Comparison of ENCODE assay signal across 11 cellular contexts in genomic region chr3:8972614-8973013, GRCh38. TPM values are rescaled to one million over a fixed set of nuclear protein-coding genes. Genes with fewer than 3 reads are reported as not detected.
DNase-seq lines count a peak whose midpoint lies in the region; ATAC-seq, FAIRE-seq and TF ChIP-seq lines count a peak whose summit lies in the region.
"Had no signal": no experiment of that assay in that cellular context is flagged by ENCODE, and none has a peak within 500 bp of the region (broad histone marks: within the 10 kb centered on the region; RNA-seq: fewer than 3 reads in every experiment).

No MANE protein-coding gene starts in this region.

- H3K9me3 ChIP-seq in HepG2 (ENCODE audit: low read length) (no peaks in the 10 kb centered on the region), right lobe of liver (no peaks in the 10 kb centered on the region), thoracic aorta (no peaks in the 10 kb centered on the region), gastrocnemius medialis (no peaks in the 10 kb centered on the region)
- H3K9me3 ChIP-seq: right atrium auricular region had no signal

- DNase-seq in HepG2 (ENCODE audit: low spot score), result peak; percentile 20
- no peak for DNase-seq in right lobe of liver
- DNase-seq in NB4 (ENCODE audit: low read depth), result peak; percentile 45
- peak; percentile 56 for DNase-seq in choroid plexus epithelial cell (ENCODE audit: low read depth)
- no peak for DNase-seq in thoracic aorta (ENCODE audit: low spot score)
- no peak for DNase-seq in gastrocnemius medialis
- DNase-seq in effector CD4-positive, alpha-beta T cell, result no peak
- DNase-seq in activated CD8-positive, alpha-beta memory T cell treated with anti-CD3 and anti-CD28 coated beads, Interleukin-2, amount 50 U/mL, for 48 hours, result no peak
- DNase-seq: CD8-positive, alpha-beta memory T cell had no signal

- no TSS peak for BruUV-seq in HepG2 (replicated peaks; lab: Mats Ljungman, UMichigan)

- H3K36me3 ChIP-seq in HepG2 (replicated peaks in 1 of 2; ENCODE audit: control insufficient read depth in 1 of 2, insufficient read depth in 2 of 2, low read length in 2 of 2) (no peaks in the 10 kb centered on the region), right lobe of liver (no peaks in the 10 kb centered on the region), thoracic aorta (no peaks in the 10 kb centered on the region), gastrocnemius medialis (no peaks in the 10 kb centered on the region)
- H3K36me3 ChIP-seq: right atrium auricular region had no signal

- TF ChIP-seq POLR2A in HepG2 (IDR thresholded peaks at IDR 0.05; ENCODE audit: insufficient read depth in 1 of 2, low read depth in 2 of 2, low read length in 2 of 2) (no peak), right lobe of liver (IDR thresholded peaks at IDR 0.05) (no peak), NB4 (IDR thresholded peaks at IDR 0.05; ENCODE audit: extremely low read depth, insufficient read length) (no peak), gastrocnemius medialis (IDR thresholded peaks at IDR 0.05) (no peak)

- no peak overlapping the region for H3K9ac ChIP-seq in HepG2 (ENCODE audit: insufficient read depth, low read depth, low read length)

- CTCF ChIA-PET in HepG2 (lab: Yijun Ruan, JAX; ENCODE audit: low intra/inter-chr PET ratio, low total read pairs), result no interaction called here

- no peak for TF ChIP-seq RAD21 in HepG2 (CRISPR knock-in tag; IDR thresholded peaks at IDR 0.05)

- peaks cover 23% of the 10 kb centered on the region for H3K4me1 ChIP-seq in HepG2 (ENCODE audit: insufficient read depth, low read length)
- H3K4me1 ChIP-seq in right lobe of liver, result no peaks in the 10 kb centered on the region
- no peaks in the 10 kb centered on the region for H3K4me1 ChIP-seq in thoracic aorta (ENCODE audit: control insufficient read depth in 1 of 2, low read depth in 2 of 2)
- no peaks in the 10 kb centered on the region for H3K4me1 ChIP-seq in gastrocnemius medialis
- H3K4me1 ChIP-seq: right atrium auricular region had no signal

- TF ChIP-seq EP300 in HepG2 (IDR thresholded peaks at IDR 0.05; ENCODE audit: low read depth in 2 of 2, low read length in 2 of 2) (no peak), HepG2 (CRISPR knock-in tag; IDR thresholded peaks at IDR 0.05; ENCODE audit: borderline replicate concordance) (no peak)

- FAIRE-seq in HepG2 (lab: Jason Lieb, UNC), result no peak

- intact Hi-C loops in HepG2 (cut with micrococcal nuclease; ENCODE audit: unreplicated experiment) (no loop called here), right lobe of liver (cut with DNase I) (loop anchor here (5.0 kb wide), 1 partner anchor 330 kb away; no protein-coding TSS in a partner anchor), gastrocnemius medialis (cut with DNase I; ENCODE audit: low total_unique reads) (no loop called here)

- 73% methylated on average over 2 of the region's 2 CpGs for WGBS in HepG2 (ENCODE audit: low lambda C conversion rate)
- 94% methylated on average over 2 of the region's 2 CpGs for WGBS in right lobe of liver (ENCODE audit: insufficient coverage, low coverage, low lambda C conversion rate, missing lambda C conversion rate)

- no peak overlapping the region for H2AFZ ChIP-seq in HepG2 (ENCODE audit: low read length)

- POLR2A ChIA-PET in HepG2 (lab: Yijun Ruan, JAX), result no interaction called here

- TF ChIP-seq CTCF in HepG2 (CRISPR knock-in tag; IDR thresholded peaks at IDR 0.05), result no peak
- no peak for TF ChIP-seq CTCF in right lobe of liver (IDR thresholded peaks at IDR 0.05)
- TF ChIP-seq CTCF in NB4 (IDR thresholded peaks at IDR 0.05; ENCODE audit: low read depth, low read length), result no peak
- no peak for TF ChIP-seq CTCF in choroid plexus epithelial cell (conservative IDR thresholded peaks at IDR 0.05; ENCODE audit: low read depth, low read length)
- TF ChIP-seq CTCF in thoracic aorta (IDR thresholded peaks at IDR 0.05), result no peak
- TF ChIP-seq CTCF in gastrocnemius medialis (IDR thresholded peaks at IDR 0.05 in 4 of 5, conservative IDR thresholded peaks at IDR 0.05 in 1 of 5), result no peak

- H3K4me3 ChIP-seq in HepG2 (replicated peaks in 1 of 3; ENCODE audit: insufficient read depth in 1 of 3, low read depth in 2 of 3, low read length in 3 of 3) (no peak overlapping the region), right lobe of liver (no peak overlapping the region), NB4 (ENCODE audit: low read depth, low read length) (no peak overlapping the region), choroid plexus epithelial cell (ENCODE audit: low read depth, low read length) (no peak overlapping the region), thoracic aorta (no peak overlapping the region), gastrocnemius medialis (no peak overlapping the region)
- H3K4me3 ChIP-seq: right atrium auricular region had no signal

- H4K20me1 ChIP-seq in HepG2 (ENCODE audit: insufficient read depth, low read length), result no peaks in the 10 kb centered on the region

- ATAC-seq in HepG2 (peak; percentile 22; the same call in 1 of the 3 replicates), right lobe of liver (no peak), thoracic aorta (ENCODE audit: insufficient number of reproducible peaks, low FRiP score, low read depth) (peak; percentile 31), gastrocnemius medialis (no peak)
- ATAC-seq: left lobe of liver had no signal

- H3K27ac ChIP-seq in HepG2 (ENCODE audit: extremely low read length, insufficient read depth, low read length) (no peak overlapping the region), right lobe of liver (no peak overlapping the region), thoracic aorta (no peak overlapping the region), gastrocnemius medialis (no peak overlapping the region)
- H3K27ac ChIP-seq: right atrium auricular region had no signal

- H3K4me2 ChIP-seq in HepG2 (ENCODE audit: low read depth, low read length), result no peak overlapping the region

- H3K79me2 ChIP-seq in HepG2 (ENCODE audit: insufficient read depth, low read length), result no peaks in the 10 kb centered on the region

- no peaks in the 10 kb centered on the region; a peak in 2 of 5 replicates for H3K27me3 ChIP-seq in HepG2 (ENCODE audit: control insufficient read depth in 1 of 2, insufficient read depth in 2 of 2, low read length in 2 of 2)
- no peaks in the 10 kb centered on the region for H3K27me3 ChIP-seq in right lobe of liver
- H3K27me3 ChIP-seq in thoracic aorta (replicated peaks; ENCODE audit: insufficient read depth), result no peaks in the 10 kb centered on the region
- no peaks in the 10 kb centered on the region for H3K27me3 ChIP-seq in gastrocnemius medialis
- H3K27me3 ChIP-seq: right atrium auricular region had no signal

- in situ Hi-C loops in HepG2 (cut with HindIII; ENCODE audit: extremely low pct_ligation_motif_present, low pct_unique_long_range_greater_than_20kb), result loop anchor here (5.0 kb wide), 2 partner anchors 95 to 330 kb away; no protein-coding TSS in a partner anchor
- in situ Hi-C loops in gastrocnemius medialis (cut with MboI; ENCODE audit: low sequenced_read_pairs in 4 of 4), result loop anchor here in 3 of 4 donors (5.0 to 10.0 kb wide), 3 partner anchors 95 to 330 kb away; no protein-coding TSS in a partner anchor

TF ChIP-seq in HepG2, 621 proteins besides CTCF, POLR2A, EP300 and RAD21:
- TF ChIP-seq FOSL2 (CRISPR knock-in tag; IDR thresholded peaks at IDR 0.05), result 0 out of 2 replicates have a peak, but pooled peaks have one; percentile 35
- TF ChIP-seq NFYC (CRISPR knock-in tag; IDR thresholded peaks at IDR 0.05), result peak; percentile 65
- TF ChIP-seq ZNF430 (CRISPR knock-in tag; IDR thresholded peaks at IDR 0.05), result no peak
- peak; percentile 67 for TF ChIP-seq NFYB (CRISPR knock-in tag; IDR thresholded peaks at IDR 0.05)

RNA-seq across cellular contexts. Expression of gene RAD18, which starts 9.3 kb away (rescaled TPM):
- total RNA-seq in HepG2 (2016; rRNA removed; fragmentation: Illumina TruSeq; extraction: Trizol) (20.7 and 26.5 TPM in 2 replicates), right lobe of liver (1 to 10 TPM; 1.9 to 5.1 (median 4.3) TPM), thoracic aorta (1 to 10 TPM; 3.0 to 7.2 TPM), gastrocnemius medialis (1 to 10 TPM; 1.8 to 5.8 (median 2.3) TPM)
- 18.0 and 20.8 TPM in 2 replicates for total RNA-seq in HepG2 (2016; cell fraction: cytosol; rRNA removed; fragmentation: Illumina TruSeq; extraction: Trizol; ENCODE audit: low read depth)
- total RNA-seq in HepG2 (2016; cell fraction: insoluble cytoplasmic fraction; rRNA removed; fragmentation: Illumina TruSeq; extraction: Trizol), result 18.8 and 31.8 TPM in 2 replicates
- total RNA-seq in HepG2 (2016; cell fraction: membrane; rRNA removed; fragmentation: Illumina TruSeq; extraction: Trizol), result 10.2 and 13.1 TPM in 2 replicates
- 40.2 and 44.1 TPM in 2 replicates for total RNA-seq in HepG2 (2016; cell fraction: nucleus; rRNA removed; fragmentation: Illumina TruSeq; extraction: Trizol)
- polyA plus RNA-seq in HepG2 (2011; rRNA removed), result 3.0 and 5.9 TPM in 2 replicates
- polyA plus RNA-seq in HepG2 (2011; cell fraction: cytosol; rRNA removed), result 2.4 and 3.3 TPM in 2 replicates
- 6.9 and 7.4 TPM in 2 replicates for polyA plus RNA-seq in HepG2 (2011; cell fraction: nucleus; rRNA removed)
- 2.4 and 5.5 TPM in 2 replicates for polyA plus RNA-seq in HepG2 (2012)
- polyA plus RNA-seq in HepG2 (2016; cell fraction: cytosol; fragmentation: Illumina TruSeq; extraction: Trizol; ENCODE audit: low read depth), result 1.1 and 1.3 TPM in 2 replicates
- 18.1 and 20.3 TPM in 2 replicates for polyA plus RNA-seq in HepG2 (2016; cell fraction: insoluble cytoplasmic fraction; fragmentation: Illumina TruSeq; extraction: Trizol; ENCODE audit: low read depth)
- 2.3 and 3.2 TPM in 2 replicates for polyA plus RNA-seq in HepG2 (2016; cell fraction: membrane; fragmentation: Illumina TruSeq; extraction: Trizol; ENCODE audit: low read depth)
- polyA plus RNA-seq in HepG2 (2016; cell fraction: nucleus; fragmentation: Illumina TruSeq; extraction: Trizol; ENCODE audit: insufficient read depth, low read depth), result 17.9 and 19.5 TPM in 2 replicates
- polyA minus RNA-seq in HepG2 (2011; rRNA and poly(A)+ RNA removed; ENCODE audit: low replicate concordance), result 4.5 and 16.4 TPM in 2 replicates
- 4.0 and 5.3 TPM in 2 replicates for polyA minus RNA-seq in HepG2 (2011; cell fraction: cytosol; rRNA and poly(A)+ RNA removed)
- 18.5 and 34.0 TPM in 2 replicates for polyA minus RNA-seq in HepG2 (2011; cell fraction: nucleus; rRNA and poly(A)+ RNA removed)

Comparison
In these comparisons a context has a peak if more than half of its experiments do, and no peak if none do; other contexts are left out.
1. ATAC-seq: peak in HepG2 (single experiment) and thoracic aorta (single experiment); none in right lobe of liver (0 of 4) and gastrocnemius medialis (0 of 2).
2. DNase-seq: peak in HepG2 (single experiment), NB4 (single experiment) and choroid plexus epithelial cell (single experiment); none in right lobe of liver (0 of 3), thoracic aorta (single experiment), gastrocnemius medialis (0 of 2), effector CD4-positive, alpha-beta T cell (single experiment) and activated CD8-positive, alpha-beta memory T cell treated with anti-CD3 and anti-CD28 coated beads, Interleukin-2, amount 50 U/mL, for 48 hours (single experiment).
3. intact Hi-C loops: an anchor here in right lobe of liver (5.0 kb wide); none called in HepG2 and gastrocnemius medialis.